In genomic region chr21:25983745-25984144, GRCh38 we compare ENCODE assay signal across 22 cellular contexts.
A peak's percentile ranks its signal among the peaks of the same experiment; 100 is the strongest.
DNase-seq lines count a peak whose midpoint lies in the region; ATAC-seq and TF ChIP-seq lines count a peak whose summit lies in the region.
"Had no signal": no experiment of that assay in that cellular context is flagged by ENCODE, and none has a peak within 500 bp of the region (broad histone marks: within the 10 kb centered on the region; RNA-seq: fewer than 3 reads in every experiment).

No MANE protein-coding gene starts in this region.

- no peak overlapping the region for H3K23ac ChIP-seq in mesendoderm (ENCODE audit: low read length)

- H3K27me3 ChIP-seq in mesendoderm (ENCODE audit: insufficient read depth, low read length, poor library complexity) (no peaks in the 10 kb centered on the region), testis (no peaks in the 10 kb centered on the region), osteoblast (ENCODE audit: insufficient read depth, low read length) (no peaks in the 10 kb centered on the region)
- H3K27me3 ChIP-seq: Peyer's patch had no signal

- H2BK15ac ChIP-seq in mesendoderm (replicated peaks; ENCODE audit: low read depth): no peak overlapping the region

- no peak for TF ChIP-seq POLR2A in testis (IDR thresholded peaks at IDR 0.05)

- DNase-seq in Right ventricle myocardium superior: no peak
- no peak for DNase-seq in cardiac septum (ENCODE audit: low spot score)
- peak; percentile 46 for DNase-seq in fibroblast of pulmonary artery (ENCODE audit: low read depth)
- DNase-seq in mesendoderm: peak; percentile 39
- DNase-seq in testis: peak; percentile 22
- no peak for DNase-seq in NCI-H187 (lab: John Stamatoyannopoulos, UW)
- no peak for DNase-seq in osteoblast (ENCODE audit: insufficient read length, low spot score, missing footprints)
- no peak for DNase-seq in AG08396 (ENCODE audit: low spot score)
- DNase-seq: activated CD4-positive, CD25-positive, alpha-beta regulatory T cell; activated CD8-positive, alpha-beta memory T cell treated with anti-CD3 and anti-CD28 coated beads for 24 hours; anterior cingulate cortex; CD8-positive, alpha-beta memory T cell; cortex of kidney; mammary epithelial cell; NCI-H1930; NCI-H69; Peyer's patch; stimulated activated naive CD4-positive, alpha-beta T cell; T-helper 1 cell had no signal

- intact Hi-C loops in Right ventricle myocardium superior (cut with DNase I) (no loop called here), cardiac septum (cut with DNase I) (no loop called here), testis (cut with DNase I; ENCODE audit: low total_unique reads) (no loop called here)

- no peak overlapping the region for H3K4ac ChIP-seq in mesendoderm (ENCODE audit: low read depth, low read length)

- H3K79me2 ChIP-seq in mesendoderm (ENCODE audit: control insufficient read depth, insufficient read depth, low read length) (no peaks in the 10 kb centered on the region), osteoblast (ENCODE audit: insufficient read depth, low read length) (no peaks in the 10 kb centered on the region)

- H3K56ac ChIP-seq in mesendoderm (ENCODE audit: low read length): peak overlapping the region; percentile 5

- ATAC-seq in Right ventricle myocardium superior (ENCODE audit: poor library complexity): peak; percentile 85
- ATAC-seq: A549; activated T-helper 17 cell treated with anti-CD3 and anti-CD28 coated beads, Interleukin-2, amount 50 U/mL, for 72 hours had no signal

- H3K4me2 ChIP-seq in mesendoderm (ENCODE audit: low read length) (no peak overlapping the region), osteoblast (ENCODE audit: insufficient read depth, low read length) (no peak overlapping the region)
- H3K4me2 ChIP-seq: A549 had no signal

- H3K27ac ChIP-seq in mesendoderm (ENCODE audit: low read depth, low read length) (no peak overlapping the region), testis (no peak overlapping the region), osteoblast (ENCODE audit: low read depth, low read length) (no peak overlapping the region)
- H3K27ac ChIP-seq: A549, Peyer's patch had no signal

- no peak overlapping the region for H4K5ac ChIP-seq in mesendoderm (ENCODE audit: low read length)

- H4K20me1 ChIP-seq in osteoblast (ENCODE audit: insufficient read depth, low read length): no peaks in the 10 kb centered on the region

- no peaks in the 10 kb centered on the region for H3K4me1 ChIP-seq in mesendoderm (ENCODE audit: control insufficient read depth, low read depth, low read length)
- H3K4me1 ChIP-seq in testis: peaks cover 8% of the 10 kb centered on the region
- H3K4me1 ChIP-seq in osteoblast (ENCODE audit: insufficient read depth, low read length): no peaks in the 10 kb centered on the region
- H3K4me1 ChIP-seq: A549, Peyer's patch had no signal

- H3K36me3 ChIP-seq in mesendoderm (ENCODE audit: control insufficient read depth, insufficient read depth, low read length) (peaks cover 7% of the 10 kb centered on the region), testis (ENCODE audit: low read depth, missing control alignments) (no peaks in the 10 kb centered on the region), osteoblast (ENCODE audit: insufficient read depth, low read length) (peaks cover 18% of the 10 kb centered on the region)

- no CpG with 5 or more reads among the region's 3 CpGs for WGBS in mesendoderm (ENCODE audit: extremely low coverage, insufficient coverage, low lambda C conversion rate)
- WGBS in testis, 2 donors: 19 to 41% methylated on average over 3 of the region's 3 CpGs

- no peak overlapping the region for H2BK120ac ChIP-seq in mesendoderm (ENCODE audit: low read depth, low read length)

- TF ChIP-seq CTCF in fibroblast of pulmonary artery (IDR thresholded peaks at IDR 0.05; ENCODE audit: low read length, missing control alignments): no peak
- no peak for TF ChIP-seq CTCF in testis (IDR thresholded peaks at IDR 0.05)
- TF ChIP-seq CTCF in osteoblast (IDR thresholded peaks at IDR 0.05; ENCODE audit: extremely low read depth, low read depth, low read length): no peak

- H3K4me3 ChIP-seq in fibroblast of pulmonary artery (replicated peaks; ENCODE audit: low read depth, low read length) (no peak overlapping the region), mesendoderm (ENCODE audit: low read length) (no peak overlapping the region), testis (no peak overlapping the region), osteoblast (ENCODE audit: insufficient read depth, low read length) (no peak overlapping the region)
- H3K4me3 ChIP-seq: A549, Peyer's patch, skin epidermis had no signal

- H3K9me3 ChIP-seq in testis (no peaks in the 10 kb centered on the region), osteoblast (ENCODE audit: low read depth, low read length) (no peaks in the 10 kb centered on the region)
- H3K9me3 ChIP-seq: A549, Peyer's patch had no signal

- H2AFZ ChIP-seq in osteoblast (ENCODE audit: low read length): no peak overlapping the region

- no peak overlapping the region for H3K18ac ChIP-seq in mesendoderm (ENCODE audit: low read length)

- no peak overlapping the region for H3K9ac ChIP-seq in mesendoderm (ENCODE audit: low read length)

- peaks cover 5% of the 10 kb centered on the region for H3K79me1 ChIP-seq in mesendoderm (ENCODE audit: low read length)

- H2BK5ac ChIP-seq in mesendoderm (ENCODE audit: low read length): no peak overlapping the region

- no peak overlapping the region for H2AK5ac ChIP-seq in mesendoderm (ENCODE audit: low read length)

- no peak overlapping the region for H4K8ac ChIP-seq in mesendoderm (ENCODE audit: low read depth, low read length)

Comparison
In these comparisons a context has a peak if more than half of its experiments do, and no peak if none do; other contexts are left out.
1. DNase-seq: peak in fibroblast of pulmonary artery (single experiment), mesendoderm (single experiment) and testis (single experiment); none in Right ventricle myocardium superior (single experiment), cardiac septum (single experiment), NCI-H187 (0 of 2), osteoblast (single experiment) and AG08396 (single experiment).